In the genomic region with DNA sequence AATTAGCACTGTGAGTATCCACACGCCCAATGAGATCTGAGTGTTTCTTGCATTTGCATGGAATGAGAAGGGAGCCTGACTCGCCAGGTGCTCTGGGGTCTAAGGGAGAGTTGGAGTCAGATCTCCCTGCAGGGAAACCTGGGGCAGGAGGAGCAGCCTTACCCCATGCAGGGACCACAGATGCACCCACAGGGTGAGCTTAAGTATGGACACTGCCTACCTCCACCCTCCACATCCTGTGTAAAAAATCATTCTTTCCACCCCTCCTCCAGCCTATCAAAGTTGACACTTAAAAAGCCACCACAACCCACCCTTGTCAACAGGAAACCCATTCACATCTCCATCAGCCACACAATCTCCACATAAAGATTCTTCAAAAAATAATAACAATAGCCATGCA, we compare ENCODE assay signal across 15 cellular contexts.
DNase-seq lines count a peak whose midpoint lies in the region; FAIRE-seq lines count a peak whose summit lies in the region.
"Had no signal": no experiment of that assay in that cellular context is flagged by ENCODE, and none has a peak within 500 bp of the region (broad histone marks: within the 10 kb centered on the region; RNA-seq: fewer than 3 reads in every experiment).

No MANE protein-coding gene starts in this region.

- H3K9me3 ChIP-seq in GM23248 (ENCODE audit: low read depth): no peaks in the 10 kb centered on the region
- H3K9me3 ChIP-seq: MG63, pancreas, tibial nerve had no signal

- H3K4me3 Mint-ChIP-seq in T-helper 2 cell treated with Interferon-gamma antibody and Interleukin-4, amounts not matched to agents 5 μg/mL and 100 μg/mL, for 36 hours: peak overlapping the region; percentile 81
- H3K4me3 Mint-ChIP-seq: mesothelial cell of epicardium, WTC11 had no signal

- H2AFZ ChIP-seq in GM23248: no peak overlapping the region

- FAIRE-seq in frontal cortex (lab: Jason Lieb, UNC): peak; percentile 42
- FAIRE-seq: islet of Langerhans had no signal

- H3K4me3 ChIP-seq in GM23248: no peak overlapping the region
- H3K4me3 ChIP-seq: MG63, pancreas, tibial nerve had no signal

- no peaks in the 10 kb centered on the region for H4K20me1 ChIP-seq in GM23248 (ENCODE audit: insufficient read depth)

- H3K79me2 ChIP-seq in GM23248 (ENCODE audit: insufficient read depth): no peaks in the 10 kb centered on the region

- no peaks in the 10 kb centered on the region for H3F3A ChIP-seq in GM23248 (ENCODE audit: insufficient read depth)

- peaks cover 87% of the 10 kb centered on the region for H3K4me1 Mint-ChIP-seq in T-helper 2 cell treated with Interferon-gamma antibody and Interleukin-4, amounts not matched to agents 5 μg/mL and 100 μg/mL, for 36 hours (ENCODE audit: low read depth)
- H3K4me1 Mint-ChIP-seq: mesothelial cell of epicardium, WTC11 had no signal

- no peaks in the 10 kb centered on the region for H3K4me1 ChIP-seq in GM23248 (ENCODE audit: insufficient read depth)
- H3K4me1 ChIP-seq: pancreas had no signal

- H3K27me3 ChIP-seq in GM23248 (replicated peaks; ENCODE audit: insufficient read depth): peaks cover 12% of the 10 kb centered on the region; the same call in 1 of the 2 replicates
- H3K27me3 ChIP-seq: MG63, pancreas, tibial nerve had no signal

- peak overlapping the region; percentile 90 for H3K27ac Mint-ChIP-seq in T-helper 2 cell treated with Interferon-gamma antibody and Interleukin-4, amounts not matched to agents 5 μg/mL and 100 μg/mL, for 36 hours
- H3K27ac Mint-ChIP-seq: mesothelial cell of epicardium, WTC11 had no signal

- peaks cover 1% of the 10 kb centered on the region for H3K36me3 Mint-ChIP-seq in T-helper 2 cell treated with Interferon-gamma antibody and Interleukin-4, amounts not matched to agents 5 μg/mL and 100 μg/mL, for 36 hours (ENCODE audit: low read depth)
- H3K36me3 Mint-ChIP-seq: mesothelial cell of epicardium, WTC11 had no signal

- no peaks in the 10 kb centered on the region for H3K36me3 ChIP-seq in GM23248 (ENCODE audit: low read depth)
- H3K36me3 ChIP-seq: MG63, pancreas, tibial nerve had no signal

- no peak overlapping the region for H3K4me2 ChIP-seq in GM23248 (ENCODE audit: unreplicated experiment)

- intact Hi-C loops in head of caudate nucleus (cut with DNase I): no loop called here

- H3K9me3 Mint-ChIP-seq in T-helper 2 cell treated with Interferon-gamma antibody and Interleukin-4, amounts not matched to agents 5 μg/mL and 100 μg/mL, for 36 hours: no peaks in the 10 kb centered on the region
- H3K9me3 Mint-ChIP-seq: mesothelial cell of epicardium, WTC11 had no signal

- no peak overlapping the region for H3K9ac ChIP-seq in GM23248

- peak; percentile 39 for DNase-seq in stimulated activated CD8-positive, alpha-beta memory T cell treated with anti-CD3 and anti-CD28 coated beads, Interleukin-12 subunit alpha, Interleukin-12 subunit beta, amount 100 ng/mL, for 1 hour (ENCODE audit: low read depth)
- DNase-seq in stimulated activated CD8-positive, alpha-beta memory T cell treated with anti-CD3 and anti-CD28 coated beads, Interleukin-4, amount 100 ng/mL, for 48 hours: no peak
- DNase-seq in T-helper 2 cell treated with Interferon-gamma antibody and Interleukin-4, amounts not matched to agents 5 μg/mL and 100 μg/mL, for 36 hours (ENCODE audit: low spot score): peak; percentile 43
- DNase-seq in frontal cortex (ENCODE audit: low spot score in 2 of 2): no peak
- DNase-seq in head of caudate nucleus: no peak
- no peak for DNase-seq in mesenteric fat pad (ENCODE audit: low spot score)
- no peak for DNase-seq in GM23248
- DNase-seq: cerebellar nuclear complex, MG63, NCI-H2029 had no signal

- no peaks in the 10 kb centered on the region for H3K9me2 ChIP-seq in GM23248 (ENCODE audit: insufficient read depth)

- peaks cover 2% of the 10 kb centered on the region for H3K27me3 Mint-ChIP-seq in T-helper 2 cell treated with Interferon-gamma antibody and Interleukin-4, amounts not matched to agents 5 μg/mL and 100 μg/mL, for 36 hours (ENCODE audit: low read depth)

- in situ Hi-C loops in GM23248 (cut with MboI): no loop called here

- 11 to 18% methylated on average over 2 of the region's 2 CpGs for WGBS in GM23248 (ENCODE audit: low coverage in 1 of 2, low lambda C conversion rate in 2 of 2, missing lambda C conversion rate in 2 of 2), 2 experiments

- H3K27ac ChIP-seq in GM23248: no peak overlapping the region
- H3K27ac ChIP-seq: pancreas had no signal

Comparison
In these comparisons a context has a peak if more than half of its experiments do, and no peak if none do; other contexts are left out.
1. DNase-seq: peak in stimulated activated CD8-positive, alpha-beta memory T cell treated with anti-CD3 and anti-CD28 coated beads, Interleukin-12 subunit alpha, Interleukin-12 subunit beta, amount 100 ng/mL, for 1 hour (single experiment) and T-helper 2 cell treated with Interferon-gamma antibody and Interleukin-4, amounts not matched to agents 5 μg/mL and 100 μg/mL, for 36 hours (single experiment); none in stimulated activated CD8-positive, alpha-beta memory T cell treated with anti-CD3 and anti-CD28 coated beads, Interleukin-4, amount 100 ng/mL, for 48 hours (single experiment), frontal cortex (0 of 2), head of caudate nucleus (0 of 42), mesenteric fat pad (single experiment) and GM23248 (single experiment).